ENCODE assay signal across 26 cellular contexts in genomic region chr16:19380316-19380715, GRCh38. TPM values are rescaled to one million over a fixed set of nuclear protein-coding genes. Genes with fewer than 3 reads are reported as not detected.
DNase-seq lines count a peak whose midpoint lies in the region; ATAC-seq, FAIRE-seq and TF ChIP-seq lines count a peak whose summit lies in the region.
"Had no signal": no experiment of that assay in that cellular context is flagged by ENCODE, and none has a peak within 500 bp of the region (broad histone marks: within the 10 kb centered on the region; RNA-seq: fewer than 3 reads in every experiment).

No MANE protein-coding gene starts in this region.

- TF ChIP-seq CTCF in H1 (IDR thresholded peaks at IDR 0.05; ENCODE audit: control extremely low read depth in 1 of 3, insufficient read depth in 1 of 3, low read depth in 1 of 3, low read length in 3 of 3) (no peak), SK-N-SH (IDR thresholded peaks at IDR 0.05) (no peak)

- no peak overlapping the region for H2BK120ac ChIP-seq in H1 (replicated peaks; ENCODE audit: low read depth, low read length)

- no peak overlapping the region for H4K91ac ChIP-seq in H1 (replicated peaks; ENCODE audit: insufficient read length, low read length)

- H3K4me1 ChIP-seq in H1 (replicated peaks in 1 of 4; ENCODE audit: control insufficient read depth in 3 of 4, insufficient read depth in 4 of 4, low read length in 3 of 4), result no peaks in the 10 kb centered on the region
- peaks cover 0 to 11% of the 10 kb centered on the region in 2 experiments; a peak in 1 of 4 replicates for H3K4me1 ChIP-seq in SK-N-SH (ENCODE audit: control insufficient read depth in 1 of 2, insufficient read depth in 2 of 2, low read depth in 1 of 2, low read length in 1 of 2)
- H3K4me1 ChIP-seq: ascending aorta, spleen, tibial artery had no signal

- no peak overlapping the region for H3K4me2 ChIP-seq in H1 (ENCODE audit: insufficient read depth in 1 of 2, low read depth in 2 of 2, low read length in 2 of 2)
- H3K4me2 ChIP-seq in SK-N-SH, result no peak overlapping the region

- H3K14ac ChIP-seq in H1 (ENCODE audit: insufficient read length), result no peak overlapping the region

- no peak for DNase-seq in activated naive CD8-positive, alpha-beta T cell treated with anti-CD3 and anti-CD28 coated beads, Interleukin-2, amount 10 ng/mL, durations not matched to agents 7 days and 5 days
- DNase-seq in activated naive CD8-positive, alpha-beta T cell treated with anti-CD3 and anti-CD28 coated beads for 36 hours, result no peak
- peak; percentile 55 for DNase-seq in NCI-H69 (lab: John Stamatoyannopoulos, UW)
- DNase-seq in H1 (ENCODE audit: low read depth in 1 of 2, low spot score in 2 of 2), result no peak
- DNase-seq in Right ventricle myocardium inferior (ENCODE audit: missing footprints), result no peak
- no peak for DNase-seq in SK-N-SH
- DNase-seq: activated naive CD4-positive, alpha-beta T cell treated with anti-CD3 and anti-CD28 coated beads, Interleukin-2, amount 50 U/mL, for 16 hours; activated T-cell treated with anti-CD3 and anti-CD28 coated beads, Interleukin-2, amount 50 U/mL, for 1 hour; caudate nucleus; kidney; NCI-H1436 treated with DMSO at 0.1 percent for 48 hours; NCI-H526 treated with DMSO at 0.1 percent for 48 hours; nucleus accumbens; OCI-M1; retina; SIG-M5; spleen; stimulated activated CD4-positive, alpha-beta T cell treated with anti-CD3 and anti-CD28 coated beads, Interleukin-4, amount 100 ng/mL, for 24 hours; stimulated activated naive CD8-positive, alpha-beta T cell treated with anti-CD3 and anti-CD28 coated beads, Interleukin-15, Interleukin-2, amounts not matched to agents 100 U/mL and 50 U/mL, for 24 hours; tibial artery had no signal

- H3K18ac ChIP-seq in H1 (ENCODE audit: extremely low read depth, low read length), result no peak overlapping the region

- H2AFZ ChIP-seq in H1 (ENCODE audit: low read length), result 0 out of 2 replicates have a peak overlapping the region, but pooled peaks have one; percentile 5
- H2AFZ ChIP-seq in SK-N-SH (ENCODE audit: low read depth), result no peak overlapping the region

- H3K27me3 Mint-ChIP-seq in activated naive CD8-positive, alpha-beta T cell treated with anti-CD3 and anti-CD28 coated beads, Interleukin-2, amount 10 ng/mL, durations not matched to agents 7 days and 5 days, result peaks cover 33% of the 10 kb centered on the region
- H3K27me3 Mint-ChIP-seq in activated naive CD8-positive, alpha-beta T cell treated with anti-CD3 and anti-CD28 coated beads for 36 hours, result peaks cover 33% of the 10 kb centered on the region

- H3K79me2 ChIP-seq in H1 (ENCODE audit: control insufficient read depth in 1 of 2, insufficient read depth in 2 of 2, low read length in 2 of 2) (no peaks in the 10 kb centered on the region), SK-N-SH (ENCODE audit: insufficient read depth) (no peaks in the 10 kb centered on the region)

- no peak overlapping the region for H2BK5ac ChIP-seq in H1 (ENCODE audit: low read depth, low read length)

- WGBS in H1 (ENCODE audit: extremely low coverage in 1 of 2, insufficient coverage in 1 of 2, insufficient read length in 1 of 2, insufficient replicate concordance in 2 of 2, low coverage in 1 of 2, low lambda C conversion rate in 2 of 2, missing lambda C conversion rate in 1 of 2), 2 experiments, result 84% methylated on average over 3 of the region's 3 CpGs; no CpG with 5 or more reads in 1 of the 2 experiments
- WGBS in SK-N-SH (ENCODE audit: low lambda C conversion rate), result 45% methylated on average over 3 of the region's 3 CpGs

- H3F3A ChIP-seq in SK-N-SH (replicated peaks; ENCODE audit: insufficient read depth), result peaks cover 1% of the 10 kb centered on the region

- no peaks in the 10 kb centered on the region for H3K9me2 ChIP-seq in SK-N-SH

- peak overlapping the region; percentile 50 for H3K4me3 Mint-ChIP-seq in activated naive CD8-positive, alpha-beta T cell treated with anti-CD3 and anti-CD28 coated beads, Interleukin-2, amount 10 ng/mL, durations not matched to agents 7 days and 5 days
- no peak overlapping the region for H3K4me3 Mint-ChIP-seq in activated naive CD8-positive, alpha-beta T cell treated with anti-CD3 and anti-CD28 coated beads for 36 hours
- H3K4me3 Mint-ChIP-seq: dendritic cell treated with granulocyte-macrophage colony-stimulating factor and Interleukin-4, amounts not matched to agents 40 ng/mL and 50 ng/mL, for 4 days had no signal

- H2AK5ac ChIP-seq in H1 (ENCODE audit: low read depth, low read length), result no peak overlapping the region

- no peaks in the 10 kb centered on the region for H3K23me2 ChIP-seq in H1 (ENCODE audit: low read depth, low read length)

- peak; percentile 80 for ATAC-seq in activated naive CD8-positive, alpha-beta T cell treated with anti-CD3 and anti-CD28 coated beads, Interleukin-2, amount 10 ng/mL, durations not matched to agents 7 days and 5 days (ENCODE audit: low read depth)
- ATAC-seq in Right ventricle myocardium inferior, result no peak
- no peak for ATAC-seq in HG02870 (IDR thresholded peaks at IDR 0.05; ENCODE audit: unreplicated experiment)
- ATAC-seq: stimulated activated naive CD8-positive, alpha-beta T cell treated with anti-CD3 and anti-CD28 coated beads, Interleukin-15, Interleukin-2, amounts not matched to agents 100 U/mL and 50 U/mL, for 24 hours had no signal

- peak overlapping the region; percentile 76 for H3K27ac Mint-ChIP-seq in activated naive CD8-positive, alpha-beta T cell treated with anti-CD3 and anti-CD28 coated beads, Interleukin-2, amount 10 ng/mL, durations not matched to agents 7 days and 5 days
- no peak overlapping the region for H3K27ac Mint-ChIP-seq in activated naive CD8-positive, alpha-beta T cell treated with anti-CD3 and anti-CD28 coated beads for 36 hours
- H3K27ac Mint-ChIP-seq: dendritic cell treated with granulocyte-macrophage colony-stimulating factor and Interleukin-4, amounts not matched to agents 40 ng/mL and 50 ng/mL, for 4 days had no signal

- peaks cover 30% of the 10 kb centered on the region for H3K4me1 Mint-ChIP-seq in activated naive CD8-positive, alpha-beta T cell treated with anti-CD3 and anti-CD28 coated beads, Interleukin-2, amount 10 ng/mL, durations not matched to agents 7 days and 5 days
- no peaks in the 10 kb centered on the region for H3K4me1 Mint-ChIP-seq in activated naive CD8-positive, alpha-beta T cell treated with anti-CD3 and anti-CD28 coated beads for 36 hours

- H3K36me3 Mint-ChIP-seq in activated naive CD8-positive, alpha-beta T cell treated with anti-CD3 and anti-CD28 coated beads, Interleukin-2, amount 10 ng/mL, durations not matched to agents 7 days and 5 days, result peaks cover 2% of the 10 kb centered on the region
- no peaks in the 10 kb centered on the region for H3K36me3 Mint-ChIP-seq in activated naive CD8-positive, alpha-beta T cell treated with anti-CD3 and anti-CD28 coated beads for 36 hours

- H3K4ac ChIP-seq in H1 (replicated peaks; ENCODE audit: insufficient read length, low read depth, low read length), result no peak overlapping the region

- no peak overlapping the region for H3K9ac ChIP-seq in H1 (replicated peaks in 1 of 4; ENCODE audit: extremely low read depth in 1 of 4, low read depth in 3 of 4, low read length in 3 of 4)
- H3K9ac ChIP-seq in SK-N-SH, result no peak overlapping the region

- TF ChIP-seq EP300 in H1 (IDR thresholded peaks at IDR 0.05; ENCODE audit: borderline replicate concordance in 1 of 2, low read depth in 2 of 2, low read length in 2 of 2) (no peak), SK-N-SH (IDR thresholded peaks at IDR 0.05; ENCODE audit: borderline replicate concordance in 1 of 2, low read depth in 1 of 2, low read length in 1 of 2) (no peak)

- H2BK12ac ChIP-seq in H1 (ENCODE audit: low read depth, low read length), result no peak overlapping the region

- H3K27ac ChIP-seq in H1 (ENCODE audit: low read depth, low read length) (no peak overlapping the region), SK-N-SH (ENCODE audit: low read depth in 2 of 2, low read length in 1 of 2) (no peak overlapping the region)
- H3K27ac ChIP-seq: ascending aorta, HL-60, spleen, tibial artery had no signal

- no peak for TF ChIP-seq RAD21 in H1 (IDR thresholded peaks at IDR 0.05 in 1 of 2, conservative IDR thresholded peaks at IDR 0.05 in 1 of 2; ENCODE audit: low read depth in 2 of 2, low read length in 2 of 2)
- no peak for TF ChIP-seq RAD21 in SK-N-SH (IDR thresholded peaks at IDR 0.05; ENCODE audit: low read length)

- H3K36me3 ChIP-seq in H1 (ENCODE audit: control insufficient read depth in 2 of 4, insufficient read depth in 4 of 4, low read length in 3 of 4) (no peaks in the 10 kb centered on the region), SK-N-SH (replicated peaks in 1 of 2; ENCODE audit: control insufficient read depth in 1 of 2, insufficient read depth in 2 of 2, low read length in 1 of 2) (no peaks in the 10 kb centered on the region)
- H3K36me3 ChIP-seq: ascending aorta, spleen, tibial artery had no signal

- H3K4me3 ChIP-seq in H1 (ENCODE audit: extremely low read depth in 1 of 4, insufficient read depth in 2 of 4, low read depth in 3 of 4, low read length in 4 of 4) (no peak overlapping the region), SK-N-SH (ENCODE audit: low read depth in 2 of 2, low read length in 1 of 2) (no peak overlapping the region)
- H3K4me3 ChIP-seq: ascending aorta, spleen, tibial artery had no signal

- no peak overlapping the region for H2BK15ac ChIP-seq in H1 (ENCODE audit: low read length)

- H3K9me3 ChIP-seq in H1 (ENCODE audit: insufficient read depth in 2 of 2, low read depth in 1 of 2, low read length in 1 of 2), result no peaks in the 10 kb centered on the region
- no peaks in the 10 kb centered on the region for H3K9me3 ChIP-seq in SK-N-SH
- H3K9me3 ChIP-seq: ascending aorta, spleen, tibial artery had no signal

- no peak overlapping the region for H2BK20ac ChIP-seq in H1 (ENCODE audit: low read length)

- intact Hi-C loops in Right ventricle myocardium inferior (cut with DNase I), result no loop called here

- no peak for TF ChIP-seq POLR2A in H1 (IDR thresholded peaks at IDR 0.05; ENCODE audit: control extremely low read depth in 1 of 2, low read depth in 2 of 2, low read length in 2 of 2)

- H3K56ac ChIP-seq in H1 (replicated peaks; ENCODE audit: insufficient read length, low read depth, low read length), result no peak overlapping the region

- no peak for FAIRE-seq in H1 (lab: Jason Lieb, UNC)
- FAIRE-seq: kidney had no signal

- H3K79me1 ChIP-seq in H1 (ENCODE audit: low read depth, low read length), result no peaks in the 10 kb centered on the region

- H4K8ac ChIP-seq in H1 (ENCODE audit: extremely low read depth, insufficient read depth, low read length), result no peak overlapping the region

- H3K27me3 ChIP-seq in H1 (replicated peaks in 1 of 4; ENCODE audit: control insufficient read depth in 3 of 4, extremely low read depth in 1 of 4, insufficient read depth in 3 of 4, low read length in 3 of 4) (no peaks in the 10 kb centered on the region), SK-N-SH (ENCODE audit: insufficient read depth) (no peaks in the 10 kb centered on the region)
- H3K27me3 ChIP-seq: ascending aorta, tibial artery had no signal

- CTCF ChIA-PET in H1 (lab: Charles Lee; ENCODE audit: partially characterized antibody) (interaction anchor here (0.6 to 1.6 kb wide), 4 partner anchors 9 to 294 kb away, joined by 3 to 8 read pairs (median 6); no protein-coding TSS in a partner anchor), SK-N-SH (lab: Yijun Ruan, JAX) (interaction anchor here (1.5 to 4.7 kb wide), 3 partner anchors 10 to 295 kb away, joined by 4 to 34 read pairs (median 17); no protein-coding TSS in a partner anchor)

- H3K9me3 Mint-ChIP-seq in activated naive CD8-positive, alpha-beta T cell treated with anti-CD3 and anti-CD28 coated beads, Interleukin-2, amount 10 ng/mL, durations not matched to agents 7 days and 5 days, result peaks cover 1% of the 10 kb centered on the region
- H3K9me3 Mint-ChIP-seq in activated naive CD8-positive, alpha-beta T cell treated with anti-CD3 and anti-CD28 coated beads for 36 hours, result no peaks in the 10 kb centered on the region
- H3K9me3 Mint-ChIP-seq: dendritic cell treated with granulocyte-macrophage colony-stimulating factor and Interleukin-4, amounts not matched to agents 40 ng/mL and 50 ng/mL, for 4 days had no signal

- POLR2A ChIA-PET in activated naive CD8-positive, alpha-beta T cell treated with anti-CD3 and anti-CD28 coated beads, Interleukin-2, amount 10 ng/mL, durations not matched to agents 7 days and 5 days (lab: Charles Lee), result no interaction called here
- POLR2A ChIA-PET in H1 (lab: Charles Lee; ENCODE audit: partially characterized antibody) (no interaction called here), SK-N-SH (lab: Yijun Ruan, JAX) (no interaction called here)

- H4K20me1 ChIP-seq in H1 (replicated peaks in 1 of 2; ENCODE audit: control insufficient read depth in 1 of 2, insufficient read depth in 2 of 2, low read length in 2 of 2) (no peaks in the 10 kb centered on the region), SK-N-SH (ENCODE audit: insufficient read depth) (no peaks in the 10 kb centered on the region)

- no peak overlapping the region for H4K5ac ChIP-seq in H1 (ENCODE audit: insufficient read length, low read depth, low read length)

- H3K23ac ChIP-seq in H1 (ENCODE audit: insufficient read length), result no peak overlapping the region

RNA-seq across cellular contexts. Expression of gene TMC5, which starts 37.4 kb away (rescaled TPM):
- total RNA-seq in activated naive CD8-positive, alpha-beta T cell treated with anti-CD3 and anti-CD28 coated beads, Interleukin-2, amount 10 ng/mL, durations not matched to agents 7 days and 5 days, result not detected
- total RNA-seq in activated naive CD8-positive, alpha-beta T cell treated with anti-CD3 and anti-CD28 coated beads for 36 hours, result not detected
- 1.8 and 3.9 TPM in 2 replicates for total RNA-seq in H1 (2021; fragmentation: NEBNext Ultra II Directional; extraction: Animal tissue kit (Norgen Biotek cat#: 25700))
- polyA plus RNA-seq in H1 (2011; rRNA removed), result 1.1 and 1.6 TPM in 2 replicates
- polyA plus RNA-seq in H1 (2011; cell fraction: cytosol; rRNA removed), result 1.1 TPM
- 1.5 TPM for polyA plus RNA-seq in H1 (2011; cell fraction: nucleus; rRNA removed)
- 0.95 to 2.5 TPM (median 1.8 TPM) in 4 replicates for polyA plus RNA-seq in H1 (2012, experiment 1 of 2)
- polyA plus RNA-seq in H1 (2012, experiment 2 of 2), result 0.20 TPM
- polyA plus RNA-seq in H1 (2013, experiment 1 of 2), result 3.9 TPM
- 5.4 TPM for polyA plus RNA-seq in H1 (2013, experiment 2 of 2)
- 2.7 and 3.3 TPM in 2 replicates for polyA minus RNA-seq in H1 (2011; rRNA and poly(A)+ RNA removed)
- 0.88 TPM for polyA minus RNA-seq in H1 (2011; cell fraction: cytosol; rRNA and poly(A)+ RNA removed)
- polyA minus RNA-seq in H1 (2011; cell fraction: nucleus; rRNA and poly(A)+ RNA removed), result 1.4 TPM
- total RNA-seq in Right ventricle myocardium inferior, result not detected
- not detected in 2 replicates for polyA plus RNA-seq in SK-N-SH (2012; rRNA removed)
- not detected in 2 replicates for polyA plus RNA-seq in SK-N-SH (2012; cell fraction: cytosol; rRNA removed)
- not detected in 2 replicates for polyA plus RNA-seq in SK-N-SH (2012; cell fraction: nucleus; rRNA removed)
- total RNA-seq: ascending aorta, glomerular endothelial cell, H4 had no signal
